In the genomic region with DNA sequence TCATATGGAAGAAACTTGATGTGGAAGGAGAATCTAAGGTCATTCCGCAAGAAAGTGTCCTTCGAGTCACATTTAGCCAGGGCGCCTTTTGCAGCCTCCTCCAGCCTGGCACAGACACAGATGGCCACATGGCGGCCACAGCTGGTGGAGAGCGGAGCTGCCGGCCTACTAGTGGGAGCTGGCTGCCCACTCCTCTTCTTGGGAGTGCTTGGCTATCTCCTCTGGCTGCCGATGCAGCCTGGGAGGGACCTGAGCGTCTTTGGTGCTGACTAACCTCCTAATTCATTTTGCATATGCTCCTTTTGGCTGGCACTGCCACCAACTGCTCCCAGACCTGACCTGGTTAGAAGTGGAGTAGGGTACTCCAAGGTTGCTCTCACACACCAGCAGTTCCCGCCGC, we compare ENCODE assay signal across 10 cellular contexts.
"Had no signal": no experiment of that assay in that cellular context is flagged by ENCODE, and none has a peak within 500 bp of the region (broad histone marks: within the 10 kb centered on the region; RNA-seq: fewer than 3 reads in every experiment).

No MANE protein-coding gene starts in this region.

- ATAC-seq: activated CD8-positive, alpha-beta memory T cell treated with anti-CD3 and anti-CD28 coated beads, Interleukin-2, amount 10 ng/mL, durations not matched to agents 7 days and 5 days had no signal

- H3K4me3 ChIP-seq: adrenal gland, lung had no signal

- H3K27me3 Mint-ChIP-seq: activated CD4-positive, alpha-beta memory T cell treated with anti-CD3 and anti-CD28 coated beads for 36 hours; activated CD8-positive, alpha-beta memory T cell treated with anti-CD3 and anti-CD28 coated beads, Interleukin-2, amount 10 ng/mL, durations not matched to agents 7 days and 5 days; activated naive CD4-positive, alpha-beta T cell treated with anti-CD3 and anti-CD28 coated beads, Interleukin-2, amount 50 U/mL, for 24 hours; naive B cell had no signal

- H3K27ac ChIP-seq: adrenal gland, parathyroid adenoma had no signal

- H2AFZ ChIP-seq: parathyroid adenoma had no signal

- H3K79me2 ChIP-seq: parathyroid adenoma had no signal

- DNase-seq: activated CD4-positive, alpha-beta memory T cell treated with anti-CD3 and anti-CD28 coated beads for 36 hours; activated CD8-positive, alpha-beta memory T cell treated with anti-CD3 and anti-CD28 coated beads, Interleukin-2, amount 10 ng/mL, durations not matched to agents 7 days and 5 days; activated T-cell treated with anti-CD3 and anti-CD28 coated beads, Interleukin-2, amount 50 U/mL, for 1 hour; adrenal gland; naive B cell; stimulated activated CD4-positive, alpha-beta T cell treated with anti-CD3 and anti-CD28 coated beads, Interleukin-12 subunit alpha, Interleukin-12 subunit beta, amount 100 ng/mL, for 4 hours; stimulated activated CD4-positive, alpha-beta T cell treated with anti-CD3 and anti-CD28 coated beads, Interleukin-2, amount 100 ng/mL, for 24 hours had no signal

- H3K9me3 Mint-ChIP-seq: activated CD4-positive, alpha-beta memory T cell treated with anti-CD3 and anti-CD28 coated beads for 36 hours; activated naive CD4-positive, alpha-beta T cell treated with anti-CD3 and anti-CD28 coated beads, Interleukin-2, amount 50 U/mL, for 24 hours had no signal

- H3K9me3 ChIP-seq: adrenal gland had no signal

- H3K4me1 ChIP-seq: adrenal gland, parathyroid adenoma had no signal

- H3K9ac ChIP-seq: parathyroid adenoma had no signal

- H3K27me3 ChIP-seq: adrenal gland had no signal

- H3K4me3 Mint-ChIP-seq: activated CD4-positive, alpha-beta memory T cell treated with anti-CD3 and anti-CD28 coated beads for 36 hours; activated CD8-positive, alpha-beta memory T cell treated with anti-CD3 and anti-CD28 coated beads, Interleukin-2, amount 10 ng/mL, durations not matched to agents 7 days and 5 days; activated naive CD4-positive, alpha-beta T cell treated with anti-CD3 and anti-CD28 coated beads, Interleukin-2, amount 50 U/mL, for 24 hours had no signal

- H3K27ac Mint-ChIP-seq: activated CD4-positive, alpha-beta memory T cell treated with anti-CD3 and anti-CD28 coated beads for 36 hours; activated CD8-positive, alpha-beta memory T cell treated with anti-CD3 and anti-CD28 coated beads, Interleukin-2, amount 10 ng/mL, durations not matched to agents 7 days and 5 days; activated naive CD4-positive, alpha-beta T cell treated with anti-CD3 and anti-CD28 coated beads, Interleukin-2, amount 50 U/mL, for 24 hours had no signal

- H3K36me3 ChIP-seq: adrenal gland had no signal

- H3K36me3 Mint-ChIP-seq: activated CD4-positive, alpha-beta memory T cell treated with anti-CD3 and anti-CD28 coated beads for 36 hours; activated CD8-positive, alpha-beta memory T cell treated with anti-CD3 and anti-CD28 coated beads, Interleukin-2, amount 10 ng/mL, durations not matched to agents 7 days and 5 days; activated naive CD4-positive, alpha-beta T cell treated with anti-CD3 and anti-CD28 coated beads, Interleukin-2, amount 50 U/mL, for 24 hours; naive B cell had no signal

- H3K4me1 Mint-ChIP-seq: activated CD8-positive, alpha-beta memory T cell treated with anti-CD3 and anti-CD28 coated beads, Interleukin-2, amount 10 ng/mL, durations not matched to agents 7 days and 5 days; activated naive CD4-positive, alpha-beta T cell treated with anti-CD3 and anti-CD28 coated beads, Interleukin-2, amount 50 U/mL, for 24 hours; naive B cell had no signal
